In genomic region chr2:140552634-140553033, GRCh38 we compare ENCODE assay signal across 27 cellular contexts.
"Had no signal": no experiment of that assay in that cellular context is flagged by ENCODE, and none has a peak within 500 bp of the region (broad histone marks: within the 10 kb centered on the region; RNA-seq: fewer than 3 reads in every experiment).

No MANE protein-coding gene starts in this region.

- H3K4me1 ChIP-seq: colonic mucosa, esophagus muscularis mucosa, esophagus squamous epithelium, gastrocnemius medialis, gastroesophageal sphincter, heart left ventricle, heart right ventricle had no signal

- H3K27me3 Mint-ChIP-seq: dendritic cell treated with granulocyte-macrophage colony-stimulating factor and Interleukin-4, amounts not matched to agents 40 ng/mL and 50 ng/mL, for 4 days; effector memory CD8-positive, alpha-beta T cell had no signal

- H3K27me3 ChIP-seq: colonic mucosa, dorsolateral prefrontal cortex, esophagus muscularis mucosa, esophagus squamous epithelium, gastrocnemius medialis, gastroesophageal sphincter, heart left ventricle, heart right ventricle had no signal

- H3K4me3 ChIP-seq: colonic mucosa, coronary artery, dorsolateral prefrontal cortex, esophagus muscularis mucosa, esophagus squamous epithelium, gastrocnemius medialis, gastroesophageal sphincter, heart left ventricle, heart right ventricle had no signal

- H3K4me1 Mint-ChIP-seq: endodermal cell had no signal

- H3K4me3 Mint-ChIP-seq: dendritic cell treated with granulocyte-macrophage colony-stimulating factor and Interleukin-4, amounts not matched to agents 40 ng/mL and 50 ng/mL, for 4 days; effector memory CD8-positive, alpha-beta T cell; endodermal cell had no signal

- H3K9me3 Mint-ChIP-seq: dendritic cell treated with granulocyte-macrophage colony-stimulating factor and Interleukin-4, amounts not matched to agents 40 ng/mL and 50 ng/mL, for 4 days; endodermal cell had no signal

- ATAC-seq: effector memory CD8-positive, alpha-beta T cell; esophagus mucosa; gastrocnemius medialis; gastroesophageal sphincter; heart left ventricle; heart right ventricle had no signal

- H3K27ac Mint-ChIP-seq: dendritic cell treated with granulocyte-macrophage colony-stimulating factor and Interleukin-4, amounts not matched to agents 40 ng/mL and 50 ng/mL, for 4 days; effector memory CD8-positive, alpha-beta T cell; endodermal cell had no signal

- H3K36me3 ChIP-seq: colonic mucosa, esophagus muscularis mucosa, esophagus squamous epithelium, gastrocnemius medialis, gastroesophageal sphincter, heart left ventricle, heart right ventricle had no signal

- H3K9me3 ChIP-seq: colonic mucosa, esophagus muscularis mucosa, esophagus squamous epithelium, gastrocnemius medialis, gastroesophageal sphincter, heart left ventricle had no signal

- FAIRE-seq: colon, endometrium, endothelial cell of umbilical vein had no signal

- DNase-seq: colonic mucosa; cortex of kidney; dermis blood vessel endothelial cell; dorsolateral prefrontal cortex; effector CD4-positive, alpha-beta T cell; effector CD8-positive, alpha-beta T cell; effector memory CD4-positive, alpha-beta T cell; effector memory CD8-positive, alpha-beta T cell; endodermal cell; erythroblast; esophagus squamous epithelium; foreskin fibroblast; foreskin melanocyte; gastrocnemius medialis; glutamatergic neuron; head of caudate nucleus; heart left ventricle; heart right ventricle had no signal

- H3K27ac ChIP-seq: colonic mucosa, coronary artery, dorsolateral prefrontal cortex, epithelial cell of prostate, esophagus muscularis mucosa, esophagus squamous epithelium, gastrocnemius medialis, gastroesophageal sphincter, heart left ventricle, heart right ventricle had no signal
